In the genomic region with DNA sequence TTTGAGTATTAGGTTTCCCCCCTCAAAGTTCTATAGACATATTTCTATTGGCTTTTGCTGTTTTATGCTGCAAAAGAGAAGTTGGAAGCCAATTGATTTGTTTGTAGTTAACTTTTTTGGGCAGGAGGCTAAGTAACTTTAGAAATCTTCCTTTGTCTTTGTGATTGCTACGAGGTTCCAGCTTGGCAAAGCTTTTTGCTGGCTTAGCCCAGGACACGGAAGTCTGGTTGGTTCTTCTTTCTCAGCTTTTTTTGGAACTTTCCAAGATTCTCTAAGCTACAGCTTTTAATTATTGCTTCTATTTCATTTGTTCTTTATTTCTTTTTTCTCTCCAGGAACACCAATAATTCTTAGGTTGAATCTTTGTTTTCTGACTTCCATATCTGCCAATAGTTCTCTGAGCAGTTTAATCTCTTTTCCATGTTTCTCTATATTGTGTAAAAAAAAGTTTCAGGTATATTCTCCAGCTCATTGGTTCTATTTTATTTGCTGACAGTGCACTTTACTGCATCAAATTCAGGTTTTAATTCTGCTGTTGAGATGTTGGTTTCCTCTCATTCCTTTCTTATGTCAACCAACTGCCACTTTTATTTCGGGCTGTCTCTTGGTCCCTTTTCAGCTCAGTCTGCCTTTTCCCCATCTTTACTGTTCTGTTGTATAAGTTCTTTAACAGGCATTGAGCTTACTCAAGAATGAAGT, we compare ENCODE assay signal across 14 cellular contexts. TPM values are rescaled to one million over a fixed set of nuclear protein-coding genes. Genes with fewer than 3 reads are reported as not detected.
DNase-seq lines count a peak whose midpoint lies in the region; ATAC-seq and TF ChIP-seq lines count a peak whose summit lies in the region.
"Had no signal": no experiment of that assay in that cellular context is flagged by ENCODE, and none has a peak within 500 bp of the region (broad histone marks: within the 10 kb centered on the region; RNA-seq: fewer than 3 reads in every experiment).

No MANE protein-coding gene starts in this region.

- H3K9me3 Mint-ChIP-seq in HFFc6: no peaks in the 10 kb centered on the region
- no peaks in the 10 kb centered on the region for H3K9me3 Mint-ChIP-seq in chondrocyte (ENCODE audit: low read depth)
- no peaks in the 10 kb centered on the region for H3K9me3 Mint-ChIP-seq in activated T-helper 2 cell treated with anti-CD3 and anti-CD28 coated beads, Interferon-gamma antibody, Interleukin-2, Interleukin-4, amounts not matched to agents 10 μg/mL and 5 μg/mL and 100 μg/mL, durations not matched to agents 14 hours and 24 hours and 36 hours
- H3K9me3 Mint-ChIP-seq: activated T-helper 1 cell treated with anti-CD3 and anti-CD28 coated beads, Interleukin-12 subunit alpha, Interleukin-12 subunit beta, Interleukin-2, Interleukin-4 antibody, amounts not matched to agents 30 ng/mL and 10 ng/mL and 1 ng/mL, durations not matched to agents 14 hours and 24 hours and 36 hours; stimulated activated effector memory CD8-positive, alpha-beta T cell treated with anti-CD3 and anti-CD28 coated beads, Interleukin-12 subunit alpha, Interleukin-12 subunit beta, amount 100 ng/mL, for 72 hours had no signal

- peak overlapping the region; percentile 68 for H3K27ac Mint-ChIP-seq in HFFc6
- H3K27ac Mint-ChIP-seq in chondrocyte (ENCODE audit: unreplicated experiment): peak overlapping the region; percentile 94
- H3K27ac Mint-ChIP-seq in activated T-helper 2 cell treated with anti-CD3 and anti-CD28 coated beads, Interferon-gamma antibody, Interleukin-2, Interleukin-4, amounts not matched to agents 10 μg/mL and 5 μg/mL and 100 μg/mL, durations not matched to agents 14 hours and 24 hours and 36 hours: no peak overlapping the region
- H3K27ac Mint-ChIP-seq: activated T-helper 1 cell treated with anti-CD3 and anti-CD28 coated beads, Interleukin-12 subunit alpha, Interleukin-12 subunit beta, Interleukin-2, Interleukin-4 antibody, amounts not matched to agents 30 ng/mL and 10 ng/mL and 1 ng/mL, durations not matched to agents 14 hours and 24 hours and 36 hours; CD14-positive monocyte; stimulated activated effector memory CD8-positive, alpha-beta T cell treated with anti-CD3 and anti-CD28 coated beads, Interleukin-12 subunit alpha, Interleukin-12 subunit beta, amount 100 ng/mL, for 72 hours had no signal

- no peaks in the 10 kb centered on the region for H3K27me3 Mint-ChIP-seq in HFFc6 (ENCODE audit: insufficient read depth)
- H3K27me3 Mint-ChIP-seq in chondrocyte (ENCODE audit: low read depth): no peaks in the 10 kb centered on the region
- no peaks in the 10 kb centered on the region for H3K27me3 Mint-ChIP-seq in activated T-helper 2 cell treated with anti-CD3 and anti-CD28 coated beads, Interferon-gamma antibody, Interleukin-2, Interleukin-4, amounts not matched to agents 10 μg/mL and 5 μg/mL and 100 μg/mL, durations not matched to agents 14 hours and 24 hours and 36 hours (ENCODE audit: low read depth)

- H3K36me3 ChIP-seq in spleen: no peaks in the 10 kb centered on the region
- H3K36me3 ChIP-seq: WERI-Rb-1 had no signal

- H3K4me3 Mint-ChIP-seq in HFFc6 (peak overlapping the region; percentile 65), chondrocyte (ENCODE audit: unreplicated experiment) (peak overlapping the region; percentile 49)
- H3K4me3 Mint-ChIP-seq in activated T-helper 2 cell treated with anti-CD3 and anti-CD28 coated beads, Interferon-gamma antibody, Interleukin-2, Interleukin-4, amounts not matched to agents 10 μg/mL and 5 μg/mL and 100 μg/mL, durations not matched to agents 14 hours and 24 hours and 36 hours (ENCODE audit: low read depth): no peak overlapping the region
- H3K4me3 Mint-ChIP-seq: activated T-helper 1 cell treated with anti-CD3 and anti-CD28 coated beads, Interleukin-12 subunit alpha, Interleukin-12 subunit beta, Interleukin-2, Interleukin-4 antibody, amounts not matched to agents 30 ng/mL and 10 ng/mL and 1 ng/mL, durations not matched to agents 14 hours and 24 hours and 36 hours; CD14-positive monocyte; stimulated activated effector memory CD8-positive, alpha-beta T cell treated with anti-CD3 and anti-CD28 coated beads, Interleukin-12 subunit alpha, Interleukin-12 subunit beta, amount 100 ng/mL, for 72 hours had no signal

- H3K36me3 Mint-ChIP-seq in HFFc6 (ENCODE audit: low read depth) (peaks cover 10% of the 10 kb centered on the region; the same call in 1 of the 2 replicates), chondrocyte (ENCODE audit: low read depth) (no peaks in the 10 kb centered on the region)
- H3K36me3 Mint-ChIP-seq in activated T-helper 2 cell treated with anti-CD3 and anti-CD28 coated beads, Interferon-gamma antibody, Interleukin-2, Interleukin-4, amounts not matched to agents 10 μg/mL and 5 μg/mL and 100 μg/mL, durations not matched to agents 14 hours and 24 hours and 36 hours (ENCODE audit: low read depth): no peaks in the 10 kb centered on the region
- H3K36me3 Mint-ChIP-seq: stimulated activated effector memory CD8-positive, alpha-beta T cell treated with anti-CD3 and anti-CD28 coated beads, Interleukin-12 subunit alpha, Interleukin-12 subunit beta, amount 100 ng/mL, for 72 hours had no signal

- ATAC-seq in GM19035 (IDR thresholded peaks at IDR 0.05; ENCODE audit: unreplicated experiment) (no peak), HG03442 (IDR thresholded peaks at IDR 0.05; ENCODE audit: unreplicated experiment) (no peak)
- ATAC-seq: stimulated activated effector memory CD8-positive, alpha-beta T cell treated with anti-CD3 and anti-CD28 coated beads, Interleukin-12 subunit alpha, Interleukin-12 subunit beta, amount 100 ng/mL, for 72 hours had no signal

- TF ChIP-seq CTCF in HFFc6 (IDR thresholded peaks at IDR 0.05) (no peak), chondrocyte (IDR thresholded peaks at IDR 0.05) (no peak), spleen (IDR thresholded peaks at IDR 0.05 in 8 of 11, conservative IDR thresholded peaks at IDR 0.05 in 3 of 11) (no peak)

- intact Hi-C loops in spleen (cut with DNase I; ENCODE audit: low total_unique reads): no loop called here
- intact Hi-C loops in activated T-helper 2 cell treated with anti-CD3 and anti-CD28 coated beads, Interferon-gamma antibody, Interleukin-2, Interleukin-4, amounts not matched to agents 10 μg/mL and 5 μg/mL and 100 μg/mL, durations not matched to agents 14 hours and 24 hours and 36 hours (cut with micrococcal nuclease): no loop called here

- H3K27me3 ChIP-seq in layer of hippocampus (ENCODE audit: control insufficient read depth, insufficient read depth, low read length) (no peaks in the 10 kb centered on the region), spleen (replicated peaks in 1 of 7) (peaks cover 0 to 5% (median 0%) of the 10 kb centered on the region in 7 donors)

- TF ChIP-seq POLR2A in spleen (IDR thresholded peaks at IDR 0.05): no peak

- 70 to 87% (median 82%) methylated on average over 3 of the region's 3 CpGs for whole genome bisulfite sequencing in spleen, 5 donors

- no peaks in the 10 kb centered on the region for H3K9me3 ChIP-seq in spleen

- DNase-seq in HFFc6: no peak
- no peak for DNase-seq in chondrocyte (ENCODE audit: low spot score)
- no peak for DNase-seq in spleen
- no peak for DNase-seq in NCI-H2107 treated with DMSO at 0.1 percent for 48 hours (lab: John Stamatoyannopoulos, UW; ENCODE audit: unreplicated experiment)
- no peak for DNase-seq in activated T-helper 2 cell treated with anti-CD3 and anti-CD28 coated beads, Interferon-gamma antibody, Interleukin-2, Interleukin-4, amounts not matched to agents 10 μg/mL and 5 μg/mL and 100 μg/mL, durations not matched to agents 14 hours and 24 hours and 36 hours (ENCODE audit: low spot score)
- DNase-seq: cortex of kidney, KG1, WERI-Rb-1 had no signal

- no peak overlapping the region for H3K4me3 ChIP-seq in spleen

- H3K27ac ChIP-seq in layer of hippocampus (ENCODE audit: low read depth, low read length) (peak overlapping the region; percentile 25), spleen (peak overlapping the region in 7 of 8 donors; percentile 2 to 60 (median 31))
- H3K27ac ChIP-seq: WERI-Rb-1 had no signal

- peaks cover 69% of the 10 kb centered on the region for H3K4me1 Mint-ChIP-seq in HFFc6 (ENCODE audit: low read depth)
- H3K4me1 Mint-ChIP-seq in chondrocyte (ENCODE audit: low read depth): peaks cover 75% of the 10 kb centered on the region
- peaks cover 19% of the 10 kb centered on the region for H3K4me1 Mint-ChIP-seq in activated T-helper 2 cell treated with anti-CD3 and anti-CD28 coated beads, Interferon-gamma antibody, Interleukin-2, Interleukin-4, amounts not matched to agents 10 μg/mL and 5 μg/mL and 100 μg/mL, durations not matched to agents 14 hours and 24 hours and 36 hours (ENCODE audit: low read depth)
- H3K4me1 Mint-ChIP-seq: CD14-positive monocyte had no signal

- peaks cover 0 to 57% (median 19%) of the 10 kb centered on the region in 6 donors for H3K4me1 ChIP-seq in spleen

RNA-seq across cellular contexts. Expression of a gene that starts 27.8 kb away (rescaled TPM):
- total RNA-seq in HFFc6 (2021; fragmentation: NEBNext Ultra II Directional; extraction: Animal tissue kit (Norgen Biotek cat#: 25700)): 100 to 1,000 TPM in 3 of 6 experiments, 10 to 100 TPM in 3; 78.5 to 138 (median 99.8) TPM
- total RNA-seq in chondrocyte: 40.1 to 65.1 TPM (median 41.3 TPM) in 3 replicates
- 10 to 100 TPM; 28.2 to 56.3 (median 40.4) TPM for total RNA-seq in spleen
- 1 to 10 TPM; 7.0 to 7.7 (median 7.4) TPM for polyA plus RNA-seq in spleen
- total RNA-seq in activated T-helper 2 cell treated with anti-CD3 and anti-CD28 coated beads, Interferon-gamma antibody, Interleukin-2, Interleukin-4, amounts not matched to agents 10 μg/mL and 5 μg/mL and 100 μg/mL, durations not matched to agents 14 hours and 24 hours and 36 hours: 27.2 and 28.4 TPM in 2 replicates
